23 cellular contexts compared by ENCODE assay signal in the genomic region with DNA sequence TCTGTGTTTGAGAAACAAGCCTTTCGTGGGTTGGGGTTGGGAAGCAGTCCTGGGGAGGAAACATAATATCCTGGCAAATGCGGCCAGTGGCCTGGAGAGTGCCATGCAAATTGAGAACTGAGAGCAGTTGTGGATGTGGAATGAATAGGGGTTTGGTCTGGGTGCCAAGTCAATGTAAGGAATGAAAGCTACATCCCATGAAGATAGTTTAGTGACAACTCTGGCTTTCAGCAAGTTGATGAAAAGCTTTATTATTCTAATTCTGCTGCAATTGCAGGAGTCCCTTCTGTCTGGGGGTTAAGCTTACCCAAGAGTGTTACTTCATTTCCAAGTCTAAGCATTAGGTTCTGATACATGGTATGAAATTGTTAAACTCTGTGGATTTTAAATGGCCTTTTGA.
"Had no signal": no experiment of that assay in that cellular context is flagged by ENCODE, and none has a peak within 500 bp of the region (broad histone marks: within the 10 kb centered on the region; RNA-seq: fewer than 3 reads in every experiment).

No MANE protein-coding gene starts in this region.

- H3K36me3 Mint-ChIP-seq: activated naive CD8-positive, alpha-beta T cell; brain had no signal

- ATAC-seq: activated T-cell treated with anti-CD3 and anti-CD28 coated beads, Interleukin-2, amount 50 U/mL, for 4 hours; PC-3 had no signal

- DNase-seq: activated CD4-positive, alpha-beta T cell treated with anti-CD3 and anti-CD28 coated beads for 48 hours; activated CD4-positive, alpha-beta T cell treated with anti-CD3 and anti-CD28 coated beads, Interleukin-2, amount 50 U/mL, for 48 hours; activated CD4-positive, CD25-positive, alpha-beta regulatory T cell treated with anti-CD3 and anti-CD28 coated beads, Interleukin-2, amount 50 U/mL, for 72 hours; activated effector memory CD4-positive, alpha-beta T cell treated with anti-CD3 and anti-CD28 coated beads, Interleukin-2, amount 50 U/mL, for 16 hours; activated naive CD4-positive, alpha-beta T cell treated with Interleukin-2 at 50 U/mL for 16 hours; activated T-cell treated with anti-CD3 and anti-CD28 coated beads, Interleukin-2, amount 50 U/mL, for 4 hours; amygdala; Kasumi-1; KBM-7; NCI-H1105 treated with DMSO at 0.1 percent for 48 hours; NCI-H1436 treated with DMSO at 0.1 percent for 48 hours; NCI-H187; NCI-H2081; NCI-H2171; NCI-H226; NCI-H526 treated with DMSO at 0.1 percent for 48 hours; NCI-H82; PC-3; SHP77 treated with DMSO at 0.1 percent for 48 hours had no signal

- H3K4me3 Mint-ChIP-seq: activated naive CD8-positive, alpha-beta T cell; activated T-cell treated with anti-CD3 and anti-CD28 coated beads, Interleukin-2, amount 50 U/mL, for 4 hours; brain; central memory CD8-positive, alpha-beta T cell; T-helper 1 cell treated with Interleukin-12 subunit alpha and Interleukin-12 subunit beta and Interleukin-4 antibody, amounts not matched to agents 30 μg/mL and 1 μg/mL, for 36 hours had no signal

- H3K9me3 Mint-ChIP-seq: activated T-cell treated with anti-CD3 and anti-CD28 coated beads, Interleukin-2, amount 50 U/mL, for 4 hours; brain had no signal

- H3K27ac Mint-ChIP-seq: activated naive CD8-positive, alpha-beta T cell; brain; T-helper 1 cell treated with Interleukin-12 subunit alpha and Interleukin-12 subunit beta and Interleukin-4 antibody, amounts not matched to agents 30 μg/mL and 1 μg/mL, for 36 hours had no signal

- H3K27me3 Mint-ChIP-seq: activated naive CD8-positive, alpha-beta T cell; central memory CD8-positive, alpha-beta T cell had no signal

- H3K4me1 Mint-ChIP-seq: central memory CD8-positive, alpha-beta T cell had no signal
